In genomic region chr1:32622205-32622604, GRCh38 we compare ENCODE assay signal across 29 cellular contexts.
"Had no signal": no experiment of that assay in that cellular context is flagged by ENCODE, and none has a peak within 500 bp of the region (broad histone marks: within the 10 kb centered on the region; RNA-seq: fewer than 3 reads in every experiment).

No MANE protein-coding gene starts in this region.

- H3K4me3 ChIP-seq: coronary artery, dorsolateral prefrontal cortex had no signal

- H3K27ac Mint-ChIP-seq: activated B cell treated with CpG ODN at 0.5 μM for 24 hours; dendritic cell treated with granulocyte-macrophage colony-stimulating factor and Interleukin-4, amounts not matched to agents 40 ng/mL and 50 ng/mL, for 4 days; endodermal cell had no signal

- H3K27ac ChIP-seq: brain microvascular endothelial cell, coronary artery, dorsolateral prefrontal cortex, WERI-Rb-1 had no signal

- H3K4me3 Mint-ChIP-seq: activated B cell treated with CpG ODN at 0.5 μM for 24 hours; activated CD8-positive, alpha-beta T cell treated with anti-CD3 and anti-CD28 coated beads for 36 hours; activated naive CD8-positive, alpha-beta T cell; activated T-cell treated with anti-CD3 and anti-CD28 coated beads, Interleukin-2, amount 50 U/mL, for 4 hours; central memory CD8-positive, alpha-beta T cell; dendritic cell treated with granulocyte-macrophage colony-stimulating factor and Interleukin-4, amounts not matched to agents 40 ng/mL and 50 ng/mL, for 4 days; endodermal cell; T-cell; T-helper 1 cell treated with Interleukin-12 subunit alpha and Interleukin-12 subunit beta and Interleukin-4 antibody, amounts not matched to agents 30 μg/mL and 1 μg/mL, for 36 hours; T-helper 2 cell treated with Interferon-gamma antibody and Interleukin-4, amounts not matched to agents 5 μg/mL and 100 μg/mL, for 36 hours had no signal

- ATAC-seq: activated CD4-positive, CD25-positive, alpha-beta regulatory T cell treated with anti-CD3 and anti-CD28 coated beads, Interleukin-2, amount 50 U/mL, for 24 hours; activated CD8-positive, alpha-beta T cell treated with anti-CD3 and anti-CD28 coated beads for 36 hours; activated T-helper 17 cell treated with anti-CD3 and anti-CD28 coated beads, Interleukin-2, amount 50 U/mL, for 72 hours; esophagus mucosa; T-cell had no signal

- H3K4me1 Mint-ChIP-seq: endodermal cell had no signal

- H3K9me3 Mint-ChIP-seq: activated B cell treated with CpG ODN at 0.5 μM for 24 hours; activated T-helper 17 cell treated with anti-CD3 and anti-CD28 coated beads, Interleukin-2, amount 50 U/mL, for 72 hours; central memory CD8-positive, alpha-beta T cell; dendritic cell treated with granulocyte-macrophage colony-stimulating factor and Interleukin-4, amounts not matched to agents 40 ng/mL and 50 ng/mL, for 4 days; endodermal cell; T-cell; T-helper 1 cell treated with Interleukin-12 subunit alpha and Interleukin-12 subunit beta and Interleukin-4 antibody, amounts not matched to agents 30 μg/mL and 1 μg/mL, for 36 hours; T-helper 2 cell treated with Interferon-gamma antibody and Interleukin-4, amounts not matched to agents 5 μg/mL and 100 μg/mL, for 36 hours had no signal

- H3K27me3 ChIP-seq: brain microvascular endothelial cell, dorsolateral prefrontal cortex had no signal

- DNase-seq: activated B cell treated with CpG ODN at 0.5 μM for 24 hours; activated CD4-positive, alpha-beta T cell treated with anti-CD3 and anti-CD28 coated beads for 48 hours; activated CD4-positive, alpha-beta T cell treated with anti-CD3 and anti-CD28 coated beads, Interleukin-2, amount 50 U/mL, for 1 hour; activated CD4-positive, alpha-beta T cell treated with anti-CD3 and anti-CD28 coated beads, Interleukin-2, amount 50 U/mL, for 48 hours; activated CD8-positive, alpha-beta memory T cell treated with anti-CD3 and anti-CD28 coated beads for 24 hours; activated CD8-positive, alpha-beta T cell treated with anti-CD3 and anti-CD28 coated beads for 36 hours; activated effector memory CD4-positive, alpha-beta T cell treated with anti-CD3 and anti-CD28 coated beads, Interleukin-2, amount 50 U/mL, for 16 hours; activated naive CD4-positive, alpha-beta T cell treated with anti-CD3 and anti-CD28 coated beads, Interleukin-2, amount 50 U/mL, for 16 hours; activated T-cell treated with anti-CD3 and anti-CD28 coated beads, Interleukin-2, amount 50 U/mL, for 4 hours; amniotic stem cell; anterior cingulate cortex; brain microvascular endothelial cell; dorsolateral prefrontal cortex; effector memory CD4-positive, alpha-beta T cell; endodermal cell; foreskin fibroblast; head of caudate nucleus; T-cell; T1000; WERI-Rb-1 had no signal

- H3K27me3 Mint-ChIP-seq: activated B cell treated with CpG ODN at 0.5 μM for 24 hours; activated CD8-positive, alpha-beta T cell treated with anti-CD3 and anti-CD28 coated beads for 36 hours; activated naive CD8-positive, alpha-beta T cell; activated T-helper 17 cell treated with anti-CD3 and anti-CD28 coated beads, Interleukin-2, amount 50 U/mL, for 72 hours; central memory CD8-positive, alpha-beta T cell; dendritic cell treated with granulocyte-macrophage colony-stimulating factor and Interleukin-4, amounts not matched to agents 40 ng/mL and 50 ng/mL, for 4 days; T-cell had no signal
